Comparison of ENCODE assay signal across 1 cellular context in the genomic region with DNA sequence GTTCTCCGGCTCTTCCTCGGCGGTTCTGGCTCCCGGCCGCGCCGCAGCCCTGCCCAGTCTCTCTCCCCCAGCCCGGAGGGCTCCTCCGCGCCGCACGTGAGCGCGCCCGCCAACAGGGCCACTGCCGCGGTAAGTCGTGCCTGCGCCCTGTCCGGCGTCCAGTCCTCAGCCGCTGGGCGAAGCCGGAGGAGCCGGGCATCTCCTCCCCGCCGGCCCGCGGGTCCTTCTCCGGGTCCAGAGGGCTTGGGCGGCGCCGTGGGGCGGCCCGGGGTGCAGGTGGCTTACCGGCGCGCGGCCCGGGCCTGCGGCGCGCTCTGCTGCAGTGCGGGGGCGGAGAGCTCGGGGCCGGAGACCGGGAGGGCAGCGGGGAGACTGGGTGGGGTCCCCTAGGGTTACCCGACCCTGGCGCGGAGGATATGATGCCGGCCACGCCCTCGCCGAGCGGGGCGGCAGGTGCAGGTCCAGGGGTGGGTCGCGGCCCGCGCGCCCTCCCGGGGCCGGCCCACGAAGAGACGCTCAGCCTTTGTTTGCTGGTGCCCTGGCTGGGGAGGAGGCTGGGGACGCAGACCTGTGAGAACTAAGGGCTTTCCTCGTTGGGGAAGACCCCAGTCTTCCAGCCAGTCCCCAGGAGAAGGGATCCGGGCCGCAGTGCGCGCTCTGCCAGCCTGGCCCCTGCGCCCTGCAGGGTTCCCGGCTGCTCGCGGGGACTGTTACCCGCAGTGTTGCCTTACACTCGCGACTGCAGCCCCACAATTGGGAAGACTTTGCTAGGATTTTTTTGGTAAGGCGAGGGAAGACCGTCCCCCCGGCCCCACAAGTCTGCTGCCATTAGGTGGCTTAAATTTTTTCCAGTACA.
A peak's percentile ranks its signal among the peaks of the same experiment; 100 is the strongest.
TF ChIP-seq lines count a peak whose summit lies in the region.

Gene DOP1B (plus strand): TSS at position 10 of the 856 bp plus-strand sequence. CDS start 7,910 bp downstream, outside the sequence.

TF ChIP-seq in WTC11, 78 proteins besides CTCF, POLR2A, EP300 and RAD21 (continued from another document):
- TF ChIP-seq ARID4B (CRISPR knock-in tag; IDR thresholded peaks at IDR 0.05; ENCODE audit: borderline replicate concordance) (no peak), FOXK1 (CRISPR knock-in tag; IDR thresholded peaks at IDR 0.05) (no peak), CREM (CRISPR knock-in tag; IDR thresholded peaks at IDR 0.05) (peak; percentile 73), ATF6 (CRISPR knock-in tag; IDR thresholded peaks at IDR 0.05) (no peak), SP1 (CRISPR knock-in tag; conservative IDR thresholded peaks at IDR 0.05) (0 out of 2 replicates have a peak, but pooled peaks have one; percentile 2), SMAD3 (CRISPR knock-in tag; IDR thresholded peaks at IDR 0.05; ENCODE audit: borderline replicate concordance) (no peak), FOXP1 (CRISPR knock-in tag; IDR thresholded peaks at IDR 0.05; ENCODE audit: borderline replicate concordance) (peak; percentile 47), ELF4 (CRISPR knock-in tag; IDR thresholded peaks at IDR 0.05; ENCODE audit: low read depth) (0 out of 2 replicates have a peak, but pooled peaks have one; percentile 71), CBFB (CRISPR knock-in tag; IDR thresholded peaks at IDR 0.05; ENCODE audit: low read depth) (no peak), ZNF219 (CRISPR knock-in tag; IDR thresholded peaks at IDR 0.05; ENCODE audit: borderline replicate concordance) (no peak), HMGXB4 (CRISPR knock-in tag; IDR thresholded peaks at IDR 0.05) (peak; percentile 93), NR3C1 (CRISPR knock-in tag; conservative IDR thresholded peaks at IDR 0.05; ENCODE audit: low read depth) (no peak), OVOL2 (CRISPR knock-in tag; IDR thresholded peaks at IDR 0.05; ENCODE audit: borderline replicate concordance) (no peak), ZNF416 (CRISPR knock-in tag; IDR thresholded peaks at IDR 0.05) (no peak), ZNF423 (CRISPR knock-in tag; IDR thresholded peaks at IDR 0.05) (no peak), GABPB1 (CRISPR knock-in tag; IDR thresholded peaks at IDR 0.05) (no peak), NFYB (CRISPR knock-in tag; conservative IDR thresholded peaks at IDR 0.05; ENCODE audit: low read depth) (no peak), AR (CRISPR knock-in tag; IDR thresholded peaks at IDR 0.05) (no peak), TEAD4 (CRISPR knock-in tag; IDR thresholded peaks at IDR 0.05) (no peak), ZNF317 (CRISPR knock-in tag; IDR thresholded peaks at IDR 0.05; ENCODE audit: borderline replicate concordance, low read depth) (0 out of 2 replicates have a peak, but pooled peaks have one; percentile 31), E2F5 (CRISPR knock-in tag; IDR thresholded peaks at IDR 0.05) (peak; percentile 74; the same call in 1 of the 2 replicates), NFE2L1 (CRISPR knock-in tag; IDR thresholded peaks at IDR 0.05) (no peak), ATF1 (CRISPR knock-in tag; IDR thresholded peaks at IDR 0.05) (0 out of 2 replicates have a peak, but pooled peaks have one; percentile 67), TP53 (CRISPR knock-in tag; IDR thresholded peaks at IDR 0.05) (no peak), ZNF232 (CRISPR knock-in tag; IDR thresholded peaks at IDR 0.05) (no peak), NFATC4 (CRISPR knock-in tag; IDR thresholded peaks at IDR 0.05) (no peak), ETV6 (CRISPR knock-in tag; IDR thresholded peaks at IDR 0.05) (0 out of 2 replicates have a peak, but pooled peaks have one; percentile 39)
- TF ChIP-seq, protein P1, sequence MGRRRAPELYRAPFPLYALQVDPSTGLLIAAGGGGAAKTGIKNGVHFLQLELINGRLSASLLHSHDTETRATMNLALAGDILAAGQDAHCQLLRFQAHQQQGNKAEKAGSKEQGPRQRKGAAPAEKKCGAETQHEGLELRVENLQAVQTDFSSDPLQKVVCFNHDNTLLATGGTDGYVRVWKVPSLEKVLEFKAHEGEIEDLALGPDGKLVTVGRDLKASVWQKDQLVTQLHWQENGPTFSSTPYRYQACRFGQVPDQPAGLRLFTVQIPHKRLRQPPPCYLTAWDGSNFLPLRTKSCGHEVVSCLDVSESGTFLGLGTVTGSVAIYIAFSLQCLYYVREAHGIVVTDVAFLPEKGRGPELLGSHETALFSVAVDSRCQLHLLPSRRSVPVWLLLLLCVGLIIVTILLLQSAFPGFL (CRISPR knock-in tag; IDR thresholded peaks at IDR 0.05; ENCODE audit: borderline replicate concordance) = no peak
- TF ChIP-seq, protein P2, sequence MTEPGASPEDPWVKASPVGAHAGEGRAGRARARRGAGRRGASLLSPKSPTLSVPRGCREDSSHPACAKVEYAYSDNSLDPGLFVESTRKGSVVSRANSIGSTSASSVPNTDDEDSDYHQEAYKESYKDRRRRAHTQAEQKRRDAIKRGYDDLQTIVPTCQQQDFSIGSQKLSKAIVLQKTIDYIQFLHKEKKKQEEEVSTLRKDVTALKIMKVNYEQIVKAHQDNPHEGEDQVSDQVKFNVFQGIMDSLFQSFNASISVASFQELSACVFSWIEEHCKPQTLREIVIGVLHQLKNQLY (CRISPR knock-in tag; IDR thresholded peaks at IDR 0.05) = no peak
- TF ChIP-seq, protein P3, sequence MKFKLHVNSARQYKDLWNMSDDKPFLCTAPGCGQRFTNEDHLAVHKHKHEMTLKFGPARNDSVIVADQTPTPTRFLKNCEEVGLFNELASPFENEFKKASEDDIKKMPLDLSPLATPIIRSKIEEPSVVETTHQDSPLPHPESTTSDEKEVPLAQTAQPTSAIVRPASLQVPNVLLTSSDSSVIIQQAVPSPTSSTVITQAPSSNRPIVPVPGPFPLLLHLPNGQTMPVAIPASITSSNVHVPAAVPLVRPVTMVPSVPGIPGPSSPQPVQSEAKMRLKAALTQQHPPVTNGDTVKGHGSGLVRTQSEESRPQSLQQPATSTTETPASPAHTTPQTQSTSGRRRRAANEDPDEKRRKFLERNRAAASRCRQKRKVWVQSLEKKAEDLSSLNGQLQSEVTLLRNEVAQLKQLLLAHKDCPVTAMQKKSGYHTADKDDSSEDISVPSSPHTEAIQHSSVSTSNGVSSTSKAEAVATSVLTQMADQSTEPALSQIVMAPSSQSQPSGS (CRISPR knock-in tag; IDR thresholded peaks at IDR 0.05; ENCODE audit: borderline replicate concordance, low read depth) = no peak
- TF ChIP-seq, protein P4, sequence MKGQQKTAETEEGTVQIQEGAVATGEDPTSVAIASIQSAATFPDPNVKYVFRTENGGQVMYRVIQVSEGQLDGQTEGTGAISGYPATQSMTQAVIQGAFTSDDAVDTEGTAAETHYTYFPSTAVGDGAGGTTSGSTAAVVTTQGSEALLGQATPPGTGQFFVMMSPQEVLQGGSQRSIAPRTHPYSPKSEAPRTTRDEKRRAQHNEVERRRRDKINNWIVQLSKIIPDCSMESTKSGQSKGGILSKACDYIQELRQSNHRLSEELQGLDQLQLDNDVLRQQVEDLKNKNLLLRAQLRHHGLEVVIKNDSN (CRISPR knock-in tag; IDR thresholded peaks at IDR 0.05) = no peak
- TF ChIP-seq, protein P5, sequence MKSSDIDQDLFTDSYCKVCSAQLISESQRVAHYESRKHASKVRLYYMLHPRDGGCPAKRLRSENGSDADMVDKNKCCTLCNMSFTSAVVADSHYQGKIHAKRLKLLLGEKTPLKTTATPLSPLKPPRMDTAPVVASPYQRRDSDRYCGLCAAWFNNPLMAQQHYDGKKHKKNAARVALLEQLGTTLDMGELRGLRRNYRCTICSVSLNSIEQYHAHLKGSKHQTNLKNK (CRISPR knock-in tag; IDR thresholded peaks at IDR 0.05) = no peak
- TF ChIP-seq, protein P6, sequence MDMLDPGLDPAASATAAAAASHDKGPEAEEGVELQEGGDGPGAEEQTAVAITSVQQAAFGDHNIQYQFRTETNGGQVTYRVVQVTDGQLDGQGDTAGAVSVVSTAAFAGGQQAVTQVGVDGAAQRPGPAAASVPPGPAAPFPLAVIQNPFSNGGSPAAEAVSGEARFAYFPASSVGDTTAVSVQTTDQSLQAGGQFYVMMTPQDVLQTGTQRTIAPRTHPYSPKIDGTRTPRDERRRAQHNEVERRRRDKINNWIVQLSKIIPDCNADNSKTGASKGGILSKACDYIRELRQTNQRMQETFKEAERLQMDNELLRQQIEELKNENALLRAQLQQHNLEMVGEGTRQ (CRISPR knock-in tag; IDR thresholded peaks at IDR 0.05) = no peak; the same call in 1 of the 2 replicates
TF ChIP-seq in WTC11: peak in this region for 9.
